ENCODE assay signal across 8 cellular contexts in genomic region chr13:51534075-51534817, GRCh38. TPM values are rescaled to one million over a fixed set of nuclear protein-coding genes. Genes with fewer than 3 reads are reported as not detected.
DNase-seq lines count a peak whose midpoint lies in the region; ATAC-seq and TF ChIP-seq lines count a peak whose summit lies in the region.

No MANE protein-coding gene starts in this region.

- 67% methylated on average over 5 of the region's 6 CpGs for WGBS in right lobe of liver (ENCODE audit: insufficient coverage, low coverage, low lambda C conversion rate, missing lambda C conversion rate)

- peaks cover 33% of the 10 kb centered on the region for H3K4me1 Mint-ChIP-seq in activated T-cell treated with anti-CD3 and anti-CD28 coated beads, Interleukin-2, amount 50 U/mL, for 24 hours (ENCODE audit: low read depth)
- peaks cover 30% of the 10 kb centered on the region for H3K4me1 Mint-ChIP-seq in WTC11

- no peaks in the 10 kb centered on the region for H3K27me3 Mint-ChIP-seq in activated T-cell treated with anti-CD3 and anti-CD28 coated beads, Interleukin-2, amount 50 U/mL, for 24 hours
- no peaks in the 10 kb centered on the region; the same call in 1 of the 2 replicates for H3K27me3 Mint-ChIP-seq in WTC11 (ENCODE audit: low read depth)

- CTCF ChIA-PET in WTC11 (lab: Charles Lee): interaction anchor here (1.1 kb wide), 1 partner anchor 8 kb away, joined by 3 read pairs; no protein-coding TSS in a partner anchor

- no peaks in the 10 kb centered on the region for H3K4me1 ChIP-seq in right lobe of liver

- POLR2A ChIA-PET in WTC11 (lab: Charles Lee): no interaction called here

- H3K27me3 ChIP-seq in right lobe of liver: no peaks in the 10 kb centered on the region

- peak; percentile 63 to 75 for DNase-seq in AML-193 (lab: John Stamatoyannopoulos, UW)
- DNase-seq in activated T-cell treated with anti-CD3 and anti-CD28 coated beads, Interleukin-2, amount 50 U/mL, for 24 hours: peak; percentile 43
- peak in 1 of 3 donors; percentile 57 for DNase-seq in right lobe of liver
- DNase-seq in NOMO-1 (lab: John Stamatoyannopoulos, UW; ENCODE audit: unreplicated experiment in 2 of 2): no peak
- DNase-seq in WTC11 (ENCODE audit: low spot score): no peak

- peak; percentile 72 for ATAC-seq in HG02885 (IDR thresholded peaks at IDR 0.05; ENCODE audit: poor library complexity, unreplicated experiment)
- ATAC-seq in right lobe of liver: peak; percentile 52 to 72 (median 58)
- ATAC-seq in HG02798 (IDR thresholded peaks at IDR 0.05; ENCODE audit: poor library complexity, unreplicated experiment): no peak
- ATAC-seq in HG02970 (IDR thresholded peaks at IDR 0.05; ENCODE audit: low FRiP score, unreplicated experiment): no peak
- no peak for ATAC-seq in WTC11

- H3K27ac Mint-ChIP-seq in activated T-cell treated with anti-CD3 and anti-CD28 coated beads, Interleukin-2, amount 50 U/mL, for 24 hours: peak overlapping the region; percentile 67
- H3K27ac Mint-ChIP-seq in WTC11: no peak overlapping the region

- H3K9me3 Mint-ChIP-seq in activated T-cell treated with anti-CD3 and anti-CD28 coated beads, Interleukin-2, amount 50 U/mL, for 24 hours: no peaks in the 10 kb centered on the region
- peaks cover 21% of the 10 kb centered on the region for H3K9me3 Mint-ChIP-seq in WTC11

- intact Hi-C loops in right lobe of liver (cut with DNase I): no loop called here

- H3K27ac ChIP-seq in right lobe of liver: no peak overlapping the region

- H3K4me3 ChIP-seq in right lobe of liver: no peak overlapping the region

- no peaks in the 10 kb centered on the region for H3K36me3 ChIP-seq in right lobe of liver

- no peak for TF ChIP-seq POLR2A in right lobe of liver (IDR thresholded peaks at IDR 0.05)

- H3K4me3 Mint-ChIP-seq in activated T-cell treated with anti-CD3 and anti-CD28 coated beads, Interleukin-2, amount 50 U/mL, for 24 hours: no peak overlapping the region
- no peak overlapping the region for H3K4me3 Mint-ChIP-seq in WTC11

- TF ChIP-seq CTCF in right lobe of liver (IDR thresholded peaks at IDR 0.05) (no peak), WTC11 (IDR thresholded peaks at IDR 0.05) (no peak)

- no peaks in the 10 kb centered on the region for H3K9me3 ChIP-seq in right lobe of liver

- no peaks in the 10 kb centered on the region for H3K36me3 Mint-ChIP-seq in activated T-cell treated with anti-CD3 and anti-CD28 coated beads, Interleukin-2, amount 50 U/mL, for 24 hours (ENCODE audit: low read depth)
- peaks cover 12% of the 10 kb centered on the region for H3K36me3 Mint-ChIP-seq in WTC11

TF ChIP-seq in WTC11, 78 proteins besides CTCF, POLR2A, EP300 and RAD21:
- no peak for TF ChIP-seq TEAD4 (CRISPR knock-in tag; IDR thresholded peaks at IDR 0.05)
- no peak for TF ChIP-seq JAZF1 (CRISPR knock-in tag; IDR thresholded peaks at IDR 0.05)
- no peak for TF ChIP-seq GABPB1 (CRISPR knock-in tag; IDR thresholded peaks at IDR 0.05)
- TF ChIP-seq ZNF138 (CRISPR knock-in tag; conservative IDR thresholded peaks at IDR 0.05): no peak
- TF ChIP-seq, protein P1, sequence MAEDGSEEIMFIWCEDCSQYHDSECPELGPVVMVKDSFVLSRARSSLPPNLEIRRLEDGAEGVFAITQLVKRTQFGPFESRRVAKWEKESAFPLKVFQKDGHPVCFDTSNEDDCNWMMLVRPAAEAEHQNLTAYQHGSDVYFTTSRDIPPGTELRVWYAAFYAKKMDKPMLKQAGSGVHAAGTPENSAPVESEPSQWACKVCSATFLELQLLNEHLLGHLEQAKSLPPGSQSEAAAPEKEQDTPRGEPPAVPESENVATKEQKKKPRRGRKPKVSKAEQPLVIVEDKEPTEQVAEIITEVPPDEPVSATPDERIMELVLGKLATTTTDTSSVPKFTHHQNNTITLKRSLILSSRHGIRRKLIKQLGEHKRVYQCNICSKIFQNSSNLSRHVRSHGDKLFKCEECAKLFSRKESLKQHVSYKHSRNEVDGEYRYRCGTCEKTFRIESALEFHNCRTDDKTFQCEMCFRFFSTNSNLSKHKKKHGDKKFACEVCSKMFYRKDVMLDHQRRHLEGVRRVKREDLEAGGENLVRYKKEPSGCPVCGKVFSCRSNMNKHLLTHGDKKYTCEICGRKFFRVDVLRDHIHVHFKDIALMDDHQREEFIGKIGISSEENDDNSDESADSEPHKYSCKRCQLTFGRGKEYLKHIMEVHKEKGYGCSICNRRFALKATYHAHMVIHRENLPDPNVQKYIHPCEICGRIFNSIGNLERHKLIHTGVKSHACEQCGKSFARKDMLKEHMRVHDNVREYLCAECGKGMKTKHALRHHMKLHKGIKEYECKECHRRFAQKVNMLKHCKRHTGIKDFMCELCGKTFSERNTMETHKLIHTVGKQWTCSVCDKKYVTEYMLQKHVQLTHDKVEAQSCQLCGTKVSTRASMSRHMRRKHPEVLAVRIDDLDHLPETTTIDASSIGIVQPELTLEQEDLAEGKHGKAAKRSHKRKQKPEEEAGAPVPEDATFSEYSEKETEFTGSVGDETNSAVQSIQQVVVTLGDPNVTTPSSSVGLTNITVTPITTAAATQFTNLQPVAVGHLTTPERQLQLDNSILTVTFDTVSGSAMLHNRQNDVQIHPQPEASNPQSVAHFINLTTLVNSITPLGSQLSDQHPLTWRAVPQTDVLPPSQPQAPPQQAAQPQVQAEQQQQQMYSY (CRISPR knock-in tag; IDR thresholded peaks at IDR 0.05): no peak
- TF ChIP-seq, protein P2, sequence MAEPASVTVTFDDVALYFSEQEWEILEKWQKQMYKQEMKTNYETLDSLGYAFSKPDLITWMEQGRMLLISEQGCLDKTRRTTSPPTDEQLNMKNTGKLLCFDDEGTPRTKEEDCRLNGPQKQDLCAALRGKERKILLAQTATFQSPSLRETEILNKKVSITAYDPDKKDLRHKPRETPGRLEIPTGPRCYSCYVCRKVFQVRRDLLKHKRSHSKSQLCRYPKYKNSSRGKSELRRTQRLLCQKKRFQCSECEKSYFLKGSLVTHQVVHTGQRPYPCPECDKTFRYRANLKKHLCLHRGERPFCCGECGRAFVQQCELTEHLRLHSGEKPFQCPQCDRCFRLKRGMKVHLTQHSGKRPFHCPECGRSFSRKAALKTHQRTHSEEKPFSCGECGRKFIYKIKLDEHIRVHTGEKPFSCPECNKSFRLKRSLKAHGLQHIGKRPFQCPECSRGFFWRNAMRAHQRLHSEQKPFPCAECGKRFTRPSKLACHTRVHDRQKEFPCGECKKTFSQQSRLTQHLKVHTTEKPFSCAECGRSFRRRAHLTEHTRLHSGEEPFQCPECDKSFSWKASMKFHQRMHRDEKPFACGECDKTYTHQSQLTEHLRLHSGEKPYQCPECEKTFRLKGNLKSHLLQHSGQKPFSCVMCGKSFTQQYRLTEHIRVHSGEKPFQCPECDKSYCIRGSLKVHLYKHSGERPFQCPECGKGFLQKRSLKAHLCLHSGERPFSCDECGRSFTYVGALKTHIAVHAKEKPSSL (CRISPR knock-in tag; conservative IDR thresholded peaks at IDR 0.05): no peak
- TF ChIP-seq FOXJ3 (CRISPR knock-in tag; IDR thresholded peaks at IDR 0.05; ENCODE audit: borderline replicate concordance): no peak
- TF ChIP-seq, protein P3, sequence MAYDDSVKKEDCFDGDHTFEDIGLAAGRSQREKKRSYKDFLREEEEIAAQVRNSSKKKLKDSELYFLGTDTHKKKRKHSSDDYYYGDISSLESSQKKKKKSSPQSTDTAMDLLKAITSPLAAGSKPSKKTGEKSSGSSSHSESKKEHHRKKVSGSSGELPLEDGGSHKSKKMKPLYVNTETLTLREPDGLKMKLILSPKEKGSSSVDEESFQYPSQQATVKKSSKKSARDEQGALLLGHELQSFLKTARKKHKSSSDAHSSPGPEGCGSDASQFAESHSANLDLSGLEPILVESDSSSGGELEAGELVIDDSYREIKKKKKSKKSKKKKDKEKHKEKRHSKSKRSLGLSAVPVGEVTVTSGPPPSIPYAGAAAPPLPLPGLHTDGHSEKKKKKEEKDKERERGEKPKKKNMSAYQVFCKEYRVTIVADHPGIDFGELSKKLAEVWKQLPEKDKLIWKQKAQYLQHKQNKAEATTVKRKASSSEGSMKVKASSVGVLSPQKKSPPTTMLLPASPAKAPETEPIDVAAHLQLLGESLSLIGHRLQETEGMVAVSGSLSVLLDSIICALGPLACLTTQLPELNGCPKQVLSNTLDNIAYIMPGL (CRISPR knock-in tag; IDR thresholded peaks at IDR 0.05): no peak
- no peak for TF ChIP-seq OVOL2 (CRISPR knock-in tag; IDR thresholded peaks at IDR 0.05; ENCODE audit: borderline replicate concordance)
- TF ChIP-seq NFE2L1 (CRISPR knock-in tag; IDR thresholded peaks at IDR 0.05): no peak
- no peak for TF ChIP-seq EMX1 (CRISPR knock-in tag; IDR thresholded peaks at IDR 0.05)
- TF ChIP-seq FOXK1 (CRISPR knock-in tag; IDR thresholded peaks at IDR 0.05): no peak
- TF ChIP-seq MLX (CRISPR knock-in tag; IDR thresholded peaks at IDR 0.05): no peak
- no peak for TF ChIP-seq NR3C1 (CRISPR knock-in tag; conservative IDR thresholded peaks at IDR 0.05; ENCODE audit: low read depth)
- TF ChIP-seq ZNF416 (CRISPR knock-in tag; IDR thresholded peaks at IDR 0.05): no peak
- no peak for TF ChIP-seq TEAD1 (CRISPR knock-in tag; IDR thresholded peaks at IDR 0.05)
- no peak for TF ChIP-seq MYBL2 (CRISPR knock-in tag; IDR thresholded peaks at IDR 0.05)

RNA-seq across cellular contexts. Expression of gene WDFY2, which starts 50.0 kb away (rescaled TPM):
- total RNA-seq in right lobe of liver (10 to 100 TPM in 1 of 6 experiments, 1 to 10 TPM in 5; 4.5 to 12.0 (median 7.3) TPM), WTC11 (2021) (22.6 to 25.7 TPM (median 23.7 TPM) in 3 replicates)

Comparison
In these comparisons a context has a peak if more than half of its experiments do, and no peak if none do; other contexts are left out.
1. DNase-seq: peak in AML-193 (2 of 2) and activated T-cell treated with anti-CD3 and anti-CD28 coated beads, Interleukin-2, amount 50 U/mL, for 24 hours (single experiment); none in NOMO-1 (0 of 2) and WTC11 (single experiment).
2. ATAC-seq: peak in HG02885 (single experiment) and right lobe of liver (4 of 4); none in HG02798 (single experiment), HG02970 (single experiment) and WTC11 (single experiment).